In genomic region chr20:48846516-48847492, GRCh38 we compare ENCODE assay signal across 9 cellular contexts. TPM values are rescaled to one million over a fixed set of nuclear protein-coding genes. Genes with fewer than 3 reads are reported as not detected.
DNase-seq lines count a peak whose midpoint lies in the region; ATAC-seq lines count a peak whose summit lies in the region.
"Had no signal": no experiment of that assay in that cellular context is flagged by ENCODE, and none has a peak within 500 bp of the region (broad histone marks: within the 10 kb centered on the region; RNA-seq: fewer than 3 reads in every experiment).

No MANE protein-coding gene starts in this region.

- H3K36me3 Mint-ChIP-seq in CD4-positive, alpha-beta memory T cell, result no peaks in the 10 kb centered on the region
- H3K36me3 Mint-ChIP-seq: T-cell had no signal

- CTCF ChIA-PET in CD4-positive, alpha-beta memory T cell (lab: Charles Lee; ENCODE audit: partially characterized antibody), result no interaction called here

- no peaks in the 10 kb centered on the region for H3K9me3 Mint-ChIP-seq in CD4-positive, alpha-beta memory T cell
- H3K9me3 Mint-ChIP-seq: T-cell had no signal

- ATAC-seq in GM18517 (IDR thresholded peaks at IDR 0.05; ENCODE audit: unreplicated experiment) (peak; percentile 89), GM21526 (IDR thresholded peaks at IDR 0.05; ENCODE audit: low FRiP score, unreplicated experiment) (peak; percentile 79), HG03571 (IDR thresholded peaks at IDR 0.05; ENCODE audit: unreplicated experiment) (peak; percentile 86)
- ATAC-seq: T-cell had no signal

- H3K9me3 ChIP-seq in CD4-positive, alpha-beta memory T cell (ENCODE audit: control insufficient read depth in 1 of 2, low read length in 2 of 2), result no peaks in the 10 kb centered on the region

- H3K4me3 Mint-ChIP-seq in CD4-positive, alpha-beta memory T cell, result no peak overlapping the region
- H3K4me3 Mint-ChIP-seq: T-cell had no signal

- no peak overlapping the region for H3K4me3 ChIP-seq in CD4-positive, alpha-beta memory T cell (ENCODE audit: low read length in 2 of 2)

- POLR2A ChIA-PET in CD4-positive, alpha-beta memory T cell (lab: Charles Lee; ENCODE audit: partially characterized antibody), result interaction anchor here (0.6 kb wide), 1 partner anchor 39 kb away, joined by 3 read pairs; no protein-coding TSS in a partner anchor

- peak overlapping the region in 1 of 7 donors; percentile 62 for H3K27ac Mint-ChIP-seq in CD4-positive, alpha-beta memory T cell
- H3K27ac Mint-ChIP-seq: T-cell had no signal

- H3K4me1 ChIP-seq in CD4-positive, alpha-beta memory T cell (ENCODE audit: insufficient read depth, low read length), result no peaks in the 10 kb centered on the region

- H3K27me3 ChIP-seq in CD4-positive, alpha-beta memory T cell (ENCODE audit: insufficient read depth, low read length), result no peaks in the 10 kb centered on the region

- no peaks in the 10 kb centered on the region for H3K27me3 Mint-ChIP-seq in CD4-positive, alpha-beta memory T cell

- peaks cover 6 to 16% (median 13%) of the 10 kb centered on the region in 4 donors for H3K4me1 Mint-ChIP-seq in CD4-positive, alpha-beta memory T cell

- peak; percentile 63 to 77 for DNase-seq in activated CD4-positive, alpha-beta T cell treated with anti-CD3 and anti-CD28 coated beads, Interleukin-2, amount 50 U/mL, for 48 hours
- DNase-seq in midbrain (lab: John Stamatoyannopoulos, UW), result peak; percentile 28
- no peak for DNase-seq in NCI-H774 (lab: John Stamatoyannopoulos, UW)
- DNase-seq in NCI-H2196 (lab: John Stamatoyannopoulos, UW; ENCODE audit: unreplicated experiment), result no peak
- no peak for DNase-seq in CD4-positive, alpha-beta memory T cell

- intact Hi-C loops in CD4-positive, alpha-beta memory T cell (cut with micrococcal nuclease), result no loop called here

- no peaks in the 10 kb centered on the region for H3K36me3 ChIP-seq in CD4-positive, alpha-beta memory T cell (ENCODE audit: insufficient read depth, low read length)

- H3K27ac ChIP-seq in CD4-positive, alpha-beta memory T cell (ENCODE audit: low read depth, low read length), result no peak overlapping the region

RNA-seq across cellular contexts. Expression of gene PREX1, which starts 19.0 kb away (rescaled TPM):
- 100 to 1,000 TPM; 164 to 165 TPM for total RNA-seq in CD4-positive, alpha-beta memory T cell
- polyA plus RNA-seq in CD4-positive, alpha-beta memory T cell, result 10 to 100 TPM; 10.6 to 79.6 TPM

Comparison
In these comparisons a context has a peak if more than half of its experiments do, and no peak if none do; other contexts are left out.
1. DNase-seq: peak in activated CD4-positive, alpha-beta T cell treated with anti-CD3 and anti-CD28 coated beads, Interleukin-2, amount 50 U/mL, for 48 hours (2 of 2) and midbrain (single experiment); none in NCI-H774 (single experiment), NCI-H2196 (single experiment) and CD4-positive, alpha-beta memory T cell (0 of 5).
2. Peak in every context shown above with its lines, with median percentiles within 50 percentile points of each other: ATAC-seq.